8 cellular contexts compared by ENCODE assay signal in genomic region chr3:36993326-36994283, GRCh38. TPM values are rescaled to one million over a fixed set of nuclear protein-coding genes. Genes with fewer than 3 reads are reported as not detected.
DNase-seq lines count a peak whose midpoint lies in the region; ATAC-seq and TF ChIP-seq lines count a peak whose summit lies in the region.

Gene MLH1, plus strand, starts transcription at chr3:36993518. Its CDS starts 30 bp downstream, at chr3:36993548.

- H3K9ac ChIP-seq in GM23248, result peak within 1 kb of the TSS; percentile 96

- intact Hi-C loops in thyroid gland (cut with DNase I), result no loop called here

- H3K4me1 ChIP-seq in DOHH2 (ENCODE audit: control insufficient read depth, low read length), result peaks cover 38% of the 10 kb centered on the region
- peaks cover 37% of the 10 kb centered on the region for H3K4me1 ChIP-seq in GM23248 (ENCODE audit: insufficient read depth)
- peaks cover 12 to 48% (median 20%) of the 10 kb centered on the region in 3 donors for H3K4me1 ChIP-seq in gastroesophageal sphincter
- peaks cover 38% of the 10 kb centered on the region for H3K4me1 ChIP-seq in osteoblast (ENCODE audit: insufficient read depth, low read length)
- H3K4me1 ChIP-seq in thyroid gland, result peaks cover 35 to 42% of the 10 kb centered on the region in 2 donors

- H3F3A ChIP-seq in DOHH2 (ENCODE audit: control insufficient read depth, insufficient read depth) (peaks cover 12% of the 10 kb centered on the region), GM23248 (ENCODE audit: insufficient read depth) (peaks cover 17% of the 10 kb centered on the region)

- TF ChIP-seq POLR2A in gastroesophageal sphincter (IDR thresholded peaks at IDR 0.05) (peak; percentile 50 to 57), thyroid gland (IDR thresholded peaks at IDR 0.05) (peak in 1 of 2 donors; percentile 90)

- H3K9me2 ChIP-seq in DOHH2 (replicated peaks; ENCODE audit: control insufficient read depth, low read length) (no peaks in the 10 kb centered on the region), GM23248 (ENCODE audit: insufficient read depth) (no peaks in the 10 kb centered on the region)

- H4K20me1 ChIP-seq in DOHH2 (ENCODE audit: control insufficient read depth, insufficient read depth, low read depth, low read length) (peaks cover 30% of the 10 kb centered on the region; the same call in 1 of the 2 replicates), GM23248 (ENCODE audit: insufficient read depth) (peaks cover 6% of the 10 kb centered on the region; the same call in 1 of the 2 replicates), osteoblast (ENCODE audit: insufficient read depth, low read length) (peaks cover 23% of the 10 kb centered on the region)

- TF ChIP-seq EP300 in gastroesophageal sphincter (IDR thresholded peaks at IDR 0.05), result no peak

- H3K27ac ChIP-seq in DOHH2 (ENCODE audit: low read depth, low read length) (peak within 1 kb of the TSS; percentile 82), GM23248 (peak within 1 kb of the TSS; percentile 98), gastroesophageal sphincter (peak within 1 kb of the TSS; percentile 82 to 97 (median 97)), osteoblast (ENCODE audit: low read depth, low read length) (peak within 1 kb of the TSS; percentile 96), thyroid gland (peak within 1 kb of the TSS; percentile 95 to 99 (median 96))

- TF ChIP-seq CTCF in DOHH2 (IDR thresholded peaks at IDR 0.05; ENCODE audit: low read depth, low read length, poor library complexity, severe bottlenecking), result no peak
- TF ChIP-seq CTCF in gastroesophageal sphincter (IDR thresholded peaks at IDR 0.05), result no peak
- TF ChIP-seq CTCF in osteoblast (IDR thresholded peaks at IDR 0.05; ENCODE audit: extremely low read depth, low read depth, low read length), result no peak
- TF ChIP-seq CTCF in thyroid gland (IDR thresholded peaks at IDR 0.05), result no peak

- H3K27me3 ChIP-seq in DOHH2 (ENCODE audit: control insufficient read depth, low read length) (no peaks in the 10 kb centered on the region), GM23248 (replicated peaks; ENCODE audit: insufficient read depth) (no peaks in the 10 kb centered on the region), gastroesophageal sphincter (no peaks in the 10 kb centered on the region), osteoblast (ENCODE audit: insufficient read depth, low read length) (no peaks in the 10 kb centered on the region), thyroid gland (no peaks in the 10 kb centered on the region)

- peak; percentile 95 for ATAC-seq in gastroesophageal sphincter

- H3K9me3 ChIP-seq in DOHH2 (ENCODE audit: control insufficient read depth, insufficient read depth, low read length) (no peaks in the 10 kb centered on the region), GM23248 (ENCODE audit: low read depth) (no peaks in the 10 kb centered on the region), gastroesophageal sphincter (no peaks in the 10 kb centered on the region), osteoblast (ENCODE audit: low read depth, low read length) (no peaks in the 10 kb centered on the region), thyroid gland (no peaks in the 10 kb centered on the region)

- WGBS in GM23248 (ENCODE audit: low coverage in 1 of 2, low lambda C conversion rate in 2 of 2, missing lambda C conversion rate in 2 of 2), 2 experiments, result 1% methylated on average over 46 to 47 of the region's 47 CpGs
- 2 to 6% methylated on average over 6 to 16 of the region's 47 CpGs for WGBS in gastroesophageal sphincter (ENCODE audit: low coverage in 1 of 2), 2 donors
- 2 to 3% methylated on average over 33 to 42 of the region's 47 CpGs for WGBS in thyroid gland, 2 donors

- H3K4me2 ChIP-seq in DOHH2 (ENCODE audit: low read length), result peak within 1 kb of the TSS; percentile 98
- H3K4me2 ChIP-seq in GM23248 (ENCODE audit: unreplicated experiment), result peak within 1 kb of the TSS; percentile 99
- H3K4me2 ChIP-seq in osteoblast (ENCODE audit: insufficient read depth, low read length), result peak within 1 kb of the TSS; percentile 97

- in situ Hi-C loops in GM23248 (cut with MboI), result no loop called here

- H2AFZ ChIP-seq in GM23248 (peak within 1 kb of the TSS; percentile 90), osteoblast (ENCODE audit: low read length) (peak within 1 kb of the TSS; percentile 93)

- peaks cover 93% of the 10 kb centered on the region for H3K79me2 ChIP-seq in DOHH2 (ENCODE audit: control insufficient read depth, low read length)
- peaks cover 86% of the 10 kb centered on the region for H3K79me2 ChIP-seq in GM23248 (ENCODE audit: insufficient read depth)
- peaks cover 67% of the 10 kb centered on the region for H3K79me2 ChIP-seq in osteoblast (ENCODE audit: insufficient read depth, low read length)

- H3K4me3 ChIP-seq in DOHH2 (ENCODE audit: low read length), result peak within 1 kb of the TSS; percentile 87
- peak within 1 kb of the TSS; percentile 97 for H3K4me3 ChIP-seq in GM23248
- peak within 1 kb of the TSS; percentile 41 to 71 for H3K4me3 ChIP-seq in gastroesophageal sphincter
- H3K4me3 ChIP-seq in osteoblast (ENCODE audit: insufficient read depth, low read length), result peak within 1 kb of the TSS; percentile 85
- H3K4me3 ChIP-seq in thyroid gland (replicated peaks in 1 of 3), result peak within 1 kb of the TSS; percentile 68 to 90 (median 70)

- DNase-seq in GM23248 (peak; percentile 96), LoVo (ENCODE audit: low spot score) (peak; percentile 99), osteoblast (ENCODE audit: insufficient read length, low spot score, missing footprints) (peak; percentile 94), thyroid gland (peak; percentile 94), GOT3 (lab: John Stamatoyannopoulos, UW) (no peak)
- DNase-seq in activated T-helper 1 cell treated with anti-CD3 and anti-CD28 coated beads, Interleukin-2, amount 50 U/mL, for 16 hours (ENCODE audit: low read depth in 1 of 2, low spot score in 1 of 2), result peak; percentile 86 to 94

- H3K36me3 ChIP-seq in DOHH2 (ENCODE audit: control insufficient read depth, low read length) (peaks cover 87% of the 10 kb centered on the region), GM23248 (ENCODE audit: low read depth) (peaks cover 25% of the 10 kb centered on the region), gastroesophageal sphincter (peaks cover 0 to 34% of the 10 kb centered on the region in 2 donors), osteoblast (ENCODE audit: insufficient read depth, low read length) (peaks cover 37% of the 10 kb centered on the region), thyroid gland (peaks cover 10 to 11% of the 10 kb centered on the region in 2 donors)

RNA-seq across cellular contexts. Expression of gene MLH1, which starts in this region (rescaled TPM):
- total RNA-seq in GM23248 (2014; rRNA removed; shearing (Covaris generic)), result 25.8 and 36.3 TPM in 2 replicates
- 27.8 and 28.9 TPM in 2 replicates for polyA plus RNA-seq in GM23248 (2016; fragmentation: Nextera tagmentation; extraction: Ambion mirVana)
- total RNA-seq in gastroesophageal sphincter, result 10 to 100 TPM; 30.7 to 39.1 (median 33.5) TPM
- 45.4 and 53.6 TPM in 2 replicates for total RNA-seq in osteoblast
- 10 to 100 TPM; 32.1 to 65.7 (median 54.3) TPM for total RNA-seq in thyroid gland
